Comparison of ENCODE assay signal across 14 cellular contexts in genomic region chr9:126790561-126790960, GRCh38. TPM values are rescaled to one million over a fixed set of nuclear protein-coding genes. Genes with fewer than 3 reads are reported as not detected.
DNase-seq lines count a peak whose midpoint lies in the region; ATAC-seq, FAIRE-seq and TF ChIP-seq lines count a peak whose summit lies in the region.
"Had no signal": no experiment of that assay in that cellular context is flagged by ENCODE, and none has a peak within 500 bp of the region (broad histone marks: within the 10 kb centered on the region; RNA-seq: fewer than 3 reads in every experiment).

No MANE protein-coding gene starts in this region.

- FAIRE-seq in keratinocyte (lab: Jason Lieb, UNC): no peak

- no peaks in the 10 kb centered on the region for H3K9me3 ChIP-seq in HEK293 (ENCODE audit: control insufficient read depth, insufficient read depth, low read depth, low read length)
- no peaks in the 10 kb centered on the region for H3K9me3 ChIP-seq in PC-9 (ENCODE audit: insufficient read depth, low read depth)
- H3K9me3 ChIP-seq in keratinocyte (ENCODE audit: control insufficient read depth, low read depth, low read length): no peaks in the 10 kb centered on the region
- no peaks in the 10 kb centered on the region for H3K9me3 ChIP-seq in psoas muscle
- H3K9me3 ChIP-seq: HAP-1, SJCRH30 had no signal

- H3K9ac ChIP-seq in keratinocyte (ENCODE audit: control insufficient read depth, extremely low read depth, insufficient read depth, low read length): no peak overlapping the region

- POLR2A ChIA-PET in HEK293 (lab: Yijun Ruan, JAX): interaction anchor here (1.0 to 2.7 kb wide), 3 partner anchors 9 to 71 kb away, joined by 3 to 16 read pairs (median 4); partner anchors contain the start of gene ZBTB43
- POLR2A ChIA-PET in PC-9 (lab: Charles Lee; ENCODE audit: unreplicated experiment): no interaction called here

- CTCF ChIA-PET in HEK293 (lab: Yijun Ruan, JAX) (interaction anchor here (0.7 to 3.7 kb wide), 5 partner anchors 9 to 240 kb away, joined by 4 to 29 read pairs (median 6); no protein-coding TSS in a partner anchor), PC-9 (lab: Charles Lee) (interaction anchor here (0.6 kb wide), 1 partner anchor 320 kb away, joined by 5 read pairs; no protein-coding TSS in a partner anchor)

- H3K4me1 ChIP-seq in HEK293 (ENCODE audit: control insufficient read depth, insufficient read depth, low read length): no peaks in the 10 kb centered on the region; the same call in 1 of the 2 replicates
- H3K4me1 ChIP-seq in PC-9 (replicated peaks; ENCODE audit: insufficient read depth): peaks cover 49% of the 10 kb centered on the region
- peaks cover 49% of the 10 kb centered on the region for H3K4me1 ChIP-seq in keratinocyte (ENCODE audit: control insufficient read depth, extremely low read depth, insufficient read depth, low read length)
- peaks cover 18% of the 10 kb centered on the region for H3K4me1 ChIP-seq in psoas muscle
- H3K4me1 ChIP-seq: HAP-1, SJCRH30 had no signal

- no peak for DNase-seq in PC-9
- DNase-seq in keratinocyte (ENCODE audit: low read depth, low spot score): no peak
- DNase-seq in psoas muscle: no peak
- DNase-seq in cortex of kidney (lab: John Stamatoyannopoulos, UW): no peak
- DNase-seq in NCI-H2107 (lab: John Stamatoyannopoulos, UW): no peak
- DNase-seq: DND-41, KG1, NCI-H1694 treated with DMSO at 0.1 percent for 48 hours, NCI-H510A treated with DMSO at 0.1 percent for 48 hours, NCI-H774, SJCRH30 had no signal

- BruUV-seq in PC-9 (replicated peaks; lab: Mats Ljungman, UMichigan): no TSS peak

- H4K20me1 ChIP-seq in PC-9 (ENCODE audit: insufficient read depth): no peaks in the 10 kb centered on the region
- no peaks in the 10 kb centered on the region for H4K20me1 ChIP-seq in keratinocyte (ENCODE audit: control insufficient read depth, extremely low read depth, insufficient read depth, low read length)

- H3K9me2 ChIP-seq in PC-9 (ENCODE audit: insufficient read depth): no peaks in the 10 kb centered on the region

- TF ChIP-seq CTCF in HEK293 (tag by site-specific recombination; IDR thresholded peaks at IDR 0.05) (no peak), PC-9 (conservative IDR thresholded peaks at IDR 0.05) (no peak), keratinocyte (optimal IDR thresholded peaks at IDR 0.05 in 1 of 3, IDR thresholded peaks at IDR 0.05 in 1 of 3, conservative IDR thresholded peaks at IDR 0.05 in 1 of 3; ENCODE audit: extremely low read depth in 1 of 3, insufficient read depth in 2 of 3, low read length in 3 of 3) (no peak), psoas muscle (IDR thresholded peaks at IDR 0.05) (no peak)

- ATAC-seq in psoas muscle: peak in 1 of 4 donors; percentile 8
- no peak for ATAC-seq in HG03159 (IDR thresholded peaks at IDR 0.05; ENCODE audit: unreplicated experiment)

- H3K4me3 ChIP-seq in HEK293 (ENCODE audit: low read depth, low read length) (no peak overlapping the region), PC-9 (no peak overlapping the region), keratinocyte (ENCODE audit: control insufficient read depth in 2 of 3, extremely low read depth in 1 of 3, insufficient read depth in 2 of 3, low read depth in 1 of 3, low read length in 3 of 3) (no peak overlapping the region), psoas muscle (no peak overlapping the region)
- H3K4me3 ChIP-seq: HAP-1, SJCRH30 had no signal

- no peaks in the 10 kb centered on the region for H3K9me1 ChIP-seq in keratinocyte (ENCODE audit: control insufficient read depth, extremely low read depth, insufficient read depth, low read length)

- WGBS in psoas muscle, 3 donors: 76 to 83% (median 77%) methylated on average over 4 of the region's 4 CpGs

- no peak overlapping the region for H3K4me2 ChIP-seq in PC-9
- no peak overlapping the region for H3K4me2 ChIP-seq in keratinocyte (ENCODE audit: control insufficient read depth, extremely low read depth, insufficient read depth, low read depth, low read length)

- no peaks in the 10 kb centered on the region for H3K79me2 ChIP-seq in PC-9 (ENCODE audit: low read depth)
- no peaks in the 10 kb centered on the region for H3K79me2 ChIP-seq in keratinocyte (ENCODE audit: control insufficient read depth, insufficient read depth, low read length)

- H3K36me3 ChIP-seq in HEK293 (ENCODE audit: control insufficient read depth in 2 of 2, insufficient read depth in 1 of 2, low read length in 2 of 2) (no peaks in the 10 kb centered on the region), PC-9 (ENCODE audit: low read depth) (no peaks in the 10 kb centered on the region), keratinocyte (ENCODE audit: control insufficient read depth in 2 of 2, extremely low read depth in 1 of 2, insufficient read depth in 2 of 2, low read length in 2 of 2) (no peaks in the 10 kb centered on the region), psoas muscle (ENCODE audit: insufficient read depth in 1 of 2, low read depth in 1 of 2) (no peaks in the 10 kb centered on the region)
- H3K36me3 ChIP-seq: HAP-1, SJCRH30 had no signal

- dilution Hi-C loops in keratinocyte (cut with MboI; ENCODE audit: extremely low pct_ligation_motif_present, low sequenced_read_pairs): no loop called here

- H2AFZ ChIP-seq in PC-9: no peak overlapping the region
- no peak overlapping the region for H2AFZ ChIP-seq in keratinocyte (ENCODE audit: control insufficient read depth, low read length)

- peaks cover 27% of the 10 kb centered on the region for H3F3A ChIP-seq in PC-9 (ENCODE audit: insufficient read depth, low read depth)

- intact Hi-C loops in PC-9 (cut with micrococcal nuclease; ENCODE audit: unreplicated experiment): no loop called here
- intact Hi-C loops in psoas muscle (cut with DNase I): no loop called here

- H3K27me3 ChIP-seq in PC-9 (ENCODE audit: insufficient read depth, low read depth) (no peaks in the 10 kb centered on the region), keratinocyte (ENCODE audit: control insufficient read depth, extremely low read depth, insufficient read depth, low read length) (no peaks in the 10 kb centered on the region), psoas muscle (ENCODE audit: insufficient read depth in 3 of 3, low read length in 2 of 3) (no peaks in the 10 kb centered on the region)

- H3K27ac ChIP-seq in HEK293 (ENCODE audit: extremely low read depth, low read depth, low read length) (no peak overlapping the region), PC-9 (peak overlapping the region; percentile 77), keratinocyte (ENCODE audit: control insufficient read depth, insufficient read depth, low read length) (peak overlapping the region; percentile 94), psoas muscle (peak overlapping the region; percentile 88)
- H3K27ac ChIP-seq: SJCRH30 had no signal

TF ChIP-seq in HEK293, 187 proteins besides CTCF, POLR2A, EP300 and RAD21:
- TF ChIP-seq KLF7 (tag by site-specific recombination; IDR thresholded peaks at IDR 0.05; ENCODE audit: borderline replicate concordance) (no peak), PRDM1 (tag by site-specific recombination; IDR thresholded peaks at IDR 0.05) (no peak), ZNF600 (tag by site-specific recombination; IDR thresholded peaks at IDR 0.05) (peak; percentile 60), BCL11A (tag by site-specific recombination; IDR thresholded peaks at IDR 0.05; ENCODE audit: low read depth) (no peak), YY2 (tag by site-specific recombination; IDR thresholded peaks at IDR 0.05) (no peak)

RNA-seq across cellular contexts. Expression of gene ZBTB43, which starts 14.3 kb away (rescaled TPM):
- total RNA-seq in PC-9 (2021) (12.1 and 18.4 TPM in 2 replicates), psoas muscle (10 to 100 TPM; 26.5 to 98.3 (median 76.6) TPM)
- polyA plus RNA-seq in keratinocyte (10.2 to 24.3 TPM (median 15.2 TPM) in 3 replicates), psoas muscle (10 to 100 TPM; 19.5 to 48.2 (median 30.5) TPM)
- polyA plus RNA-seq in keratinocyte (2011; ENCODE audit: low read depth): 44.3 TPM
- polyA plus RNA-seq in keratinocyte (2011; cell fraction: cytosol; rRNA removed): 3.5 and 6.6 TPM in 2 replicates
- 20.4 and 26.1 TPM in 2 replicates for polyA plus RNA-seq in keratinocyte (2011; cell fraction: nucleus; rRNA removed)
- 7.6 and 21.3 TPM in 2 replicates for polyA plus RNA-seq in keratinocyte (2012; ENCODE audit: low replicate concordance)
- polyA minus RNA-seq in keratinocyte: 15.8 to 22.2 TPM (median 20.6 TPM) in 3 replicates
- 5.2 TPM for polyA minus RNA-seq in keratinocyte (2011; cell fraction: cytosol; rRNA and poly(A)+ RNA removed)
- 12.6 and 32.0 TPM in 2 replicates for polyA minus RNA-seq in keratinocyte (2011; cell fraction: nucleus; rRNA and poly(A)+ RNA removed)
